Comparison of ENCODE assay signal across 19 cellular contexts in the genomic region with DNA sequence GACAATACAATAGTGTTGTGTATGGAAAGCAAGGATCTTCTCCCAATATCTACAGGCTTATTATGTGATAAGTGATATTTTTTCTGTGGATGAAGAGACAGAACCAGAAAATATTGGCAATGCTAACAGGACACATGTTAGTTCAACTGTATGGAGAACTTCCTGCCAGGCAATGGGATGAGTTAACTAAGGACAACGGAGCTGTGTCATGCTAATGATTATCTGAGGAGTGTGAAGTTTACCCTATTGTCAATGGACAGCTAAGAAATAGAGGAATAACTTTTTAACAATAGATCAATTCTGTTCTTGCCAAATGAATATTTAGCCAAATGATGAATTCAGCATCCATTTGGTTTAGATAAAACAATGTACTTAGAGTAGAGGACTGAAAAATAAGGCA.
DNase-seq lines count a peak whose midpoint lies in the region; ATAC-seq and TF ChIP-seq lines count a peak whose summit lies in the region.
"Had no signal": no experiment of that assay in that cellular context is flagged by ENCODE, and none has a peak within 500 bp of the region (broad histone marks: within the 10 kb centered on the region; RNA-seq: fewer than 3 reads in every experiment).

No MANE protein-coding gene starts in this region.

- CTCF ChIA-PET in WTC11 (lab: Charles Lee), result no interaction called here

- H3K9me2 ChIP-seq in GM23338 (ENCODE audit: insufficient read depth), result peaks cover 7% of the 10 kb centered on the region; the same call in 1 of the 2 replicates

- H3K27ac Mint-ChIP-seq in GM23338, result no peak overlapping the region
- H3K27ac Mint-ChIP-seq in WTC11, result no peak overlapping the region
- H3K27ac Mint-ChIP-seq: B cell; CD4-positive, alpha-beta T cell; CD8-positive, alpha-beta T cell had no signal

- H3K4me1 ChIP-seq in GM23338 (ENCODE audit: insufficient read depth), result peaks cover 21% of the 10 kb centered on the region
- peaks cover 16% of the 10 kb centered on the region for H3K4me1 ChIP-seq in HUES6 (ENCODE audit: control insufficient read depth, insufficient read depth, low read length)
- H3K4me1 ChIP-seq: A549; BLaER1 treated with 17β-estradiol and CSF1 and Interleukin-3, amounts not matched to agents 10 nM and 100 nM; Caco-2 had no signal

- H3K4me2 ChIP-seq in GM23338, result peak overlapping the region; percentile 12
- H3K4me2 ChIP-seq: A549; BLaER1 treated with 17β-estradiol and CSF1 and Interleukin-3, amounts not matched to agents 10 nM and 100 nM had no signal

- H3K4me3 Mint-ChIP-seq in GM23338 (no peak overlapping the region), WTC11 (no peak overlapping the region)
- H3K4me3 Mint-ChIP-seq: B cell; CD4-positive, alpha-beta T cell; CD8-positive, alpha-beta T cell had no signal

- DNase-seq in GM23338 (ENCODE audit: low spot score), result no peak
- no peak for DNase-seq in WTC11 (ENCODE audit: low spot score)
- peak; percentile 7 for DNase-seq in iPS-NIHi11 (ENCODE audit: low spot score)
- DNase-seq in kidney tubule cell (ENCODE audit: low spot score), result no peak
- no peak for DNase-seq in NCI-H345 (lab: John Stamatoyannopoulos, UW)
- no peak for DNase-seq in NCI-H146 treated with DMSO at 0.1 percent for 48 hours (lab: John Stamatoyannopoulos, UW; ENCODE audit: unreplicated experiment)
- DNase-seq: AML-193; Caco-2; Calu3; CD4-positive, alpha-beta T cell; CD8-positive, alpha-beta T cell; DMS79 treated with DMSO at 0.1 percent for 48 hours; GF-D8 had no signal

- 0 out of 2 replicates have a peak, but pooled peaks cover 4% of the 10 kb centered on the region for H3K9me3 ChIP-seq in HUES6 (ENCODE audit: control insufficient read depth, insufficient read depth, low read depth, low read length)
- H3K9me3 ChIP-seq: A549; BLaER1 treated with 17β-estradiol and CSF1 and Interleukin-3, amounts not matched to agents 10 nM and 100 nM had no signal

- TF ChIP-seq CTCF in GM23338 (conservative IDR thresholded peaks at IDR 0.05; ENCODE audit: low read depth in 2 of 2) (no peak), WTC11 (IDR thresholded peaks at IDR 0.05) (no peak)

- ATAC-seq in GM23338 (peak; percentile 50; the same call in 2 of the 3 replicates), WTC11 (peak; percentile 66)
- ATAC-seq: A549; CD8-positive, alpha-beta T cell had no signal

- no peaks in the 10 kb centered on the region for H3K36me3 ChIP-seq in GM23338 (ENCODE audit: insufficient read depth)
- no peaks in the 10 kb centered on the region for H3K36me3 ChIP-seq in HUES6 (ENCODE audit: control insufficient read depth, insufficient read depth, low read length)
- H3K36me3 ChIP-seq: BLaER1 treated with 17β-estradiol and CSF1 and Interleukin-3, amounts not matched to agents 10 nM and 100 nM had no signal

- H3K4me1 Mint-ChIP-seq in GM23338, result peaks cover 22% of the 10 kb centered on the region
- H3K4me1 Mint-ChIP-seq in WTC11, result peaks cover 24% of the 10 kb centered on the region
- H3K4me1 Mint-ChIP-seq: B cell had no signal

- peaks cover 8% of the 10 kb centered on the region; the same call in 2 of the 3 replicates for H3K9me3 Mint-ChIP-seq in GM23338
- peaks cover 12% of the 10 kb centered on the region for H3K9me3 Mint-ChIP-seq in WTC11
- H3K9me3 Mint-ChIP-seq: CD8-positive, alpha-beta T cell had no signal

- H2AFZ ChIP-seq in GM23338, result no peak overlapping the region

- POLR2A ChIA-PET in WTC11 (lab: Charles Lee), result no interaction called here

- no peak overlapping the region for H3K27ac ChIP-seq in GM23338 (ENCODE audit: low read depth)
- H3K27ac ChIP-seq in HUES6 (ENCODE audit: low read depth, low read length), result peak overlapping the region; percentile 87
- H3K27ac ChIP-seq: 22Rv1; A549; BLaER1 treated with 17β-estradiol and CSF1 and Interleukin-3, amounts not matched to agents 10 nM and 100 nM; C4-2B had no signal

- no peaks in the 10 kb centered on the region for H3K79me2 ChIP-seq in GM23338 (replicated peaks; ENCODE audit: insufficient read depth)

- no peak overlapping the region for H3K9ac ChIP-seq in HUES6 (ENCODE audit: low read length)
- H3K9ac ChIP-seq: BLaER1 treated with 17β-estradiol and CSF1 and Interleukin-3, amounts not matched to agents 10 nM and 100 nM had no signal

- H3K4me3 ChIP-seq in GM23338 (0 out of 2 replicates have a peak overlapping the region, but pooled peaks have one; percentile 6), HUES6 (ENCODE audit: low read depth, low read length) (no peak overlapping the region)
- H3K4me3 ChIP-seq: A549; BLaER1 treated with 17β-estradiol and CSF1 and Interleukin-3, amounts not matched to agents 10 nM and 100 nM had no signal

- H3K27me3 Mint-ChIP-seq in GM23338 (ENCODE audit: insufficient read depth, low read depth, poor library complexity), result no peaks in the 10 kb centered on the region
- H3K27me3 Mint-ChIP-seq in WTC11 (ENCODE audit: low read depth), result no peaks in the 10 kb centered on the region
- H3K27me3 Mint-ChIP-seq: B cell; CD4-positive, alpha-beta T cell had no signal

- H3K27me3 ChIP-seq in GM23338 (ENCODE audit: insufficient read depth), result no peaks in the 10 kb centered on the region
- H3K27me3 ChIP-seq in HUES6 (ENCODE audit: control insufficient read depth, insufficient read depth, low read length), result no peaks in the 10 kb centered on the region
- H3K27me3 ChIP-seq: BLaER1 treated with 17β-estradiol and CSF1 and Interleukin-3, amounts not matched to agents 10 nM and 100 nM had no signal

- no peaks in the 10 kb centered on the region for H3F3A ChIP-seq in GM23338 (replicated peaks; ENCODE audit: low read depth)

- H3K36me3 Mint-ChIP-seq in GM23338 (ENCODE audit: low read depth), result peaks cover 11% of the 10 kb centered on the region; the same call in 2 of the 3 replicates
- peaks cover 9% of the 10 kb centered on the region for H3K36me3 Mint-ChIP-seq in WTC11
- H3K36me3 Mint-ChIP-seq: CD8-positive, alpha-beta T cell had no signal

- H4K20me1 ChIP-seq in GM23338 (replicated peaks; ENCODE audit: insufficient read depth), result no peaks in the 10 kb centered on the region
- H4K20me1 ChIP-seq: BLaER1 treated with 17β-estradiol and CSF1 and Interleukin-3, amounts not matched to agents 10 nM and 100 nM had no signal

TF ChIP-seq in GM23338, 12 proteins besides CTCF, POLR2A, EP300 and RAD21 (continues in another document):
- TF ChIP-seq EZH2 (IDR thresholded peaks at IDR 0.05; ENCODE audit: low read depth, unreplicated experiment) (no peak), EZH2phosphoT487 (IDR thresholded peaks at IDR 0.05; ENCODE audit: unreplicated experiment) (no peak), CREB1 (CRISPR knock-in tag; IDR thresholded peaks at IDR 0.05; ENCODE audit: low read depth) (no peak)
- TF ChIP-seq, protein P1, sequence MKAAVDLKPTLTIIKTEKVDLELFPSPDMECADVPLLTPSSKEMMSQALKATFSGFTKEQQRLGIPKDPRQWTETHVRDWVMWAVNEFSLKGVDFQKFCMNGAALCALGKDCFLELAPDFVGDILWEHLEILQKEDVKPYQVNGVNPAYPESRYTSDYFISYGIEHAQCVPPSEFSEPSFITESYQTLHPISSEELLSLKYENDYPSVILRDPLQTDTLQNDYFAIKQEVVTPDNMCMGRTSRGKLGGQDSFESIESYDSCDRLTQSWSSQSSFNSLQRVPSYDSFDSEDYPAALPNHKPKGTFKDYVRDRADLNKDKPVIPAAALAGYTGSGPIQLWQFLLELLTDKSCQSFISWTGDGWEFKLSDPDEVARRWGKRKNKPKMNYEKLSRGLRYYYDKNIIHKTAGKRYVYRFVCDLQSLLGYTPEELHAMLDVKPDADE (IDR thresholded peaks at IDR 0.05), result no peak

TF ChIP-seq in WTC11, 78 proteins besides CTCF, POLR2A, EP300 and RAD21 (continues in another document):
- no peak for TF ChIP-seq GABPB1 (CRISPR knock-in tag; IDR thresholded peaks at IDR 0.05)
- no peak for TF ChIP-seq JUN (CRISPR knock-in tag; IDR thresholded peaks at IDR 0.05)
- TF ChIP-seq ZNF423 (CRISPR knock-in tag; IDR thresholded peaks at IDR 0.05), result no peak
- TF ChIP-seq, protein P2, sequence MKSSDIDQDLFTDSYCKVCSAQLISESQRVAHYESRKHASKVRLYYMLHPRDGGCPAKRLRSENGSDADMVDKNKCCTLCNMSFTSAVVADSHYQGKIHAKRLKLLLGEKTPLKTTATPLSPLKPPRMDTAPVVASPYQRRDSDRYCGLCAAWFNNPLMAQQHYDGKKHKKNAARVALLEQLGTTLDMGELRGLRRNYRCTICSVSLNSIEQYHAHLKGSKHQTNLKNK (CRISPR knock-in tag; IDR thresholded peaks at IDR 0.05), result no peak
- TF ChIP-seq, protein P3, sequence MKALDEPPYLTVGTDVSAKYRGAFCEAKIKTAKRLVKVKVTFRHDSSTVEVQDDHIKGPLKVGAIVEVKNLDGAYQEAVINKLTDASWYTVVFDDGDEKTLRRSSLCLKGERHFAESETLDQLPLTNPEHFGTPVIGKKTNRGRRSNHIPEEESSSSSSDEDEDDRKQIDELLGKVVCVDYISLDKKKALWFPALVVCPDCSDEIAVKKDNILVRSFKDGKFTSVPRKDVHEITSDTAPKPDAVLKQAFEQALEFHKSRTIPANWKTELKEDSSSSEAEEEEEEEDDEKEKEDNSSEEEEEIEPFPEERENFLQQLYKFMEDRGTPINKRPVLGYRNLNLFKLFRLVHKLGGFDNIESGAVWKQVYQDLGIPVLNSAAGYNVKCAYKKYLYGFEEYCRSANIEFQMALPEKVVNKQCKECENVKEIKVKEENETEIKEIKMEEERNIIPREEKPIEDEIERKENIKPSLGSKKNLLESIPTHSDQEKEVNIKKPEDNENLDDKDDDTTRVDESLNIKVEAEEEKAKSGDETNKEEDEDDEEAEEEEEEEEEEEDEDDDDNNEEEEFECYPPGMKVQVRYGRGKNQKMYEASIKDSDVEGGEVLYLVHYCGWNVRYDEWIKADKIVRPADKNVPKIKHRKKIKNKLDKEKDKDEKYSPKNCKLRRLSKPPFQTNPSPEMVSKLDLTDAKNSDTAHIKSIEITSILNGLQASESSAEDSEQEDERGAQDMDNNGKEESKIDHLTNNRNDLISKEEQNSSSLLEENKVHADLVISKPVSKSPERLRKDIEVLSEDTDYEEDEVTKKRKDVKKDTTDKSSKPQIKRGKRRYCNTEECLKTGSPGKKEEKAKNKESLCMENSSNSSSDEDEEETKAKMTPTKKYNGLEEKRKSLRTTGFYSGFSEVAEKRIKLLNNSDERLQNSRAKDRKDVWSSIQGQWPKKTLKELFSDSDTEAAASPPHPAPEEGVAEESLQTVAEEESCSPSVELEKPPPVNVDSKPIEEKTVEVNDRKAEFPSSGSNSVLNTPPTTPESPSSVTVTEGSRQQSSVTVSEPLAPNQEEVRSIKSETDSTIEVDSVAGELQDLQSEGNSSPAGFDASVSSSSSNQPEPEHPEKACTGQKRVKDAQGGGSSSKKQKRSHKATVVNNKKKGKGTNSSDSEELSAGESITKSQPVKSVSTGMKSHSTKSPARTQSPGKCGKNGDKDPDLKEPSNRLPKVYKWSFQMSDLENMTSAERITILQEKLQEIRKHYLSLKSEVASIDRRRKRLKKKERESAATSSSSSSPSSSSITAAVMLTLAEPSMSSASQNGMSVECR (CRISPR knock-in tag; IDR thresholded peaks at IDR 0.05; ENCODE audit: borderline replicate concordance), result no peak
- TF ChIP-seq MYBL2 (CRISPR knock-in tag; IDR thresholded peaks at IDR 0.05), result no peak
- no peak for TF ChIP-seq ZNF232 (CRISPR knock-in tag; IDR thresholded peaks at IDR 0.05)
- TF ChIP-seq EMX1 (CRISPR knock-in tag; IDR thresholded peaks at IDR 0.05), result no peak
- no peak for TF ChIP-seq OVOL2 (CRISPR knock-in tag; IDR thresholded peaks at IDR 0.05; ENCODE audit: borderline replicate concordance)
- TF ChIP-seq SP1 (CRISPR knock-in tag; conservative IDR thresholded peaks at IDR 0.05), result no peak
